1 cellular context compared by ENCODE assay signal in genomic region chr1:26177182-26177684, GRCh38.
A peak's percentile ranks its signal among the peaks of the same experiment; 100 is the strongest.
TF ChIP-seq lines count a peak whose summit lies in the region.

A gene with protein sequence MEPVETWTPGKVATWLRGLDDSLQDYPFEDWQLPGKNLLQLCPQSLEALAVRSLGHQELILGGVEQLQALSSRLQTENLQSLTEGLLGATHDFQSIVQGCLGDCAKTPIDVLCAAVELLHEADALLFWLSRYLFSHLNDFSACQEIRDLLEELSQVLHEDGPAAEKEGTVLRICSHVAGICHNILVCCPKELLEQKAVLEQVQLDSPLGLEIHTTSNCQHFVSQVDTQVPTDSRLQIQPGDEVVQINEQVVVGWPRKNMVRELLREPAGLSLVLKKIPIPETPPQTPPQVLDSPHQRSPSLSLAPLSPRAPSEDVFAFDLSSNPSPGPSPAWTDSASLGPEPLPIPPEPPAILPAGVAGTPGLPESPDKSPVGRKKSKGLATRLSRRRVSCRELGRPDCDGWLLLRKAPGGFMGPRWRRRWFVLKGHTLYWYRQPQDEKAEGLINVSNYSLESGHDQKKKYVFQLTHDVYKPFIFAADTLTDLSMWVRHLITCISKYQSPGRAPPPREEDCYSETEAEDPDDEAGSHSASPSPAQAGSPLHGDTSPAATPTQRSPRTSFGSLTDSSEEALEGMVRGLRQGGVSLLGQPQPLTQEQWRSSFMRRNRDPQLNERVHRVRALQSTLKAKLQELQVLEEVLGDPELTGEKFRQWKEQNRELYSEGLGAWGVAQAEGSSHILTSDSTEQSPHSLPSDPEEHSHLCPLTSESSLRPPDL (plus strand): TSS chr1:26177491. CDS start chr1:26177548, 57 bp downstream.

TF ChIP-seq in WTC11, 78 proteins besides CTCF, POLR2A, EP300 and RAD21 (continued from another document):
- TF ChIP-seq, protein P1, sequence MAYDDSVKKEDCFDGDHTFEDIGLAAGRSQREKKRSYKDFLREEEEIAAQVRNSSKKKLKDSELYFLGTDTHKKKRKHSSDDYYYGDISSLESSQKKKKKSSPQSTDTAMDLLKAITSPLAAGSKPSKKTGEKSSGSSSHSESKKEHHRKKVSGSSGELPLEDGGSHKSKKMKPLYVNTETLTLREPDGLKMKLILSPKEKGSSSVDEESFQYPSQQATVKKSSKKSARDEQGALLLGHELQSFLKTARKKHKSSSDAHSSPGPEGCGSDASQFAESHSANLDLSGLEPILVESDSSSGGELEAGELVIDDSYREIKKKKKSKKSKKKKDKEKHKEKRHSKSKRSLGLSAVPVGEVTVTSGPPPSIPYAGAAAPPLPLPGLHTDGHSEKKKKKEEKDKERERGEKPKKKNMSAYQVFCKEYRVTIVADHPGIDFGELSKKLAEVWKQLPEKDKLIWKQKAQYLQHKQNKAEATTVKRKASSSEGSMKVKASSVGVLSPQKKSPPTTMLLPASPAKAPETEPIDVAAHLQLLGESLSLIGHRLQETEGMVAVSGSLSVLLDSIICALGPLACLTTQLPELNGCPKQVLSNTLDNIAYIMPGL (CRISPR knock-in tag; IDR thresholded peaks at IDR 0.05): peak; percentile 39; the same call in 1 of the 2 replicates
- TF ChIP-seq, protein P2, sequence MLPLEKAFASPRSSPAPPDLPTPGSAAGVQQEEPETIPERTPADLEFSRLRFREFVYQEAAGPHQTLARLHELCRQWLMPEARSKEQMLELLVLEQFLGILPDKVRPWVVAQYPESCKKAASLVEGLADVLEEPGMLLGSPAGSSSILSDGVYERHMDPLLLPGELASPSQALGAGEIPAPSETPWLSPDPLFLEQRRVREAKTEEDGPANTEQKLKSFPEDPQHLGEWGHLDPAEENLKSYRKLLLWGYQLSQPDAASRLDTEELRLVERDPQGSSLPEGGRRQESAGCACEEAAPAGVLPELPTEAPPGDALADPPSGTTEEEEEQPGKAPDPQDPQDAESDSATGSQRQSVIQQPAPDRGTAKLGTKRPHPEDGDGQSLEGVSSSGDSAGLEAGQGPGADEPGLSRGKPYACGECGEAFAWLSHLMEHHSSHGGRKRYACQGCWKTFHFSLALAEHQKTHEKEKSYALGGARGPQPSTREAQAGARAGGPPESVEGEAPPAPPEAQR (CRISPR knock-in tag; IDR thresholded peaks at IDR 0.05): no peak
- TF ChIP-seq IRF2 (CRISPR knock-in tag; IDR thresholded peaks at IDR 0.05; ENCODE audit: borderline replicate concordance, low read depth) (no peak), GRHL2 (CRISPR knock-in tag; IDR thresholded peaks at IDR 0.05; ENCODE audit: insufficient replicate concordance, severe bottlenecking) (no peak), CBFB (CRISPR knock-in tag; IDR thresholded peaks at IDR 0.05; ENCODE audit: low read depth) (no peak), ESRRA (CRISPR knock-in tag; IDR thresholded peaks at IDR 0.05; ENCODE audit: borderline replicate concordance) (no peak), ARID4B (CRISPR knock-in tag; IDR thresholded peaks at IDR 0.05; ENCODE audit: borderline replicate concordance) (no peak; the same call in 1 of the 2 replicates), ETV6 (CRISPR knock-in tag; IDR thresholded peaks at IDR 0.05) (0 out of 2 replicates have a peak, but pooled peaks have one; percentile 16), KAT7 (CRISPR knock-in tag; IDR thresholded peaks at IDR 0.05; ENCODE audit: borderline replicate concordance) (no peak), ATF6 (CRISPR knock-in tag; IDR thresholded peaks at IDR 0.05) (no peak), FOXP1 (CRISPR knock-in tag; IDR thresholded peaks at IDR 0.05; ENCODE audit: borderline replicate concordance) (no peak), RORB (CRISPR knock-in tag; IDR thresholded peaks at IDR 0.05) (no peak), JAZF1 (CRISPR knock-in tag; IDR thresholded peaks at IDR 0.05) (no peak), EMX1 (CRISPR knock-in tag; IDR thresholded peaks at IDR 0.05) (no peak), TEAD4 (CRISPR knock-in tag; IDR thresholded peaks at IDR 0.05) (peak; percentile 70), ZNF317 (CRISPR knock-in tag; IDR thresholded peaks at IDR 0.05; ENCODE audit: borderline replicate concordance, low read depth) (no peak), GABPB1 (CRISPR knock-in tag; IDR thresholded peaks at IDR 0.05) (no peak), ZNF138 (CRISPR knock-in tag; conservative IDR thresholded peaks at IDR 0.05) (no peak), ZNF423 (CRISPR knock-in tag; IDR thresholded peaks at IDR 0.05) (peak; percentile 69; the same call in 1 of the 2 replicates), USF1 (CRISPR knock-in tag; IDR thresholded peaks at IDR 0.05) (no peak), TEAD1 (CRISPR knock-in tag; IDR thresholded peaks at IDR 0.05) (peak; percentile 92), CREB1 (CRISPR knock-in tag; IDR thresholded peaks at IDR 0.05) (no peak), CREM (CRISPR knock-in tag; IDR thresholded peaks at IDR 0.05) (no peak)
- TF ChIP-seq, protein P3, sequence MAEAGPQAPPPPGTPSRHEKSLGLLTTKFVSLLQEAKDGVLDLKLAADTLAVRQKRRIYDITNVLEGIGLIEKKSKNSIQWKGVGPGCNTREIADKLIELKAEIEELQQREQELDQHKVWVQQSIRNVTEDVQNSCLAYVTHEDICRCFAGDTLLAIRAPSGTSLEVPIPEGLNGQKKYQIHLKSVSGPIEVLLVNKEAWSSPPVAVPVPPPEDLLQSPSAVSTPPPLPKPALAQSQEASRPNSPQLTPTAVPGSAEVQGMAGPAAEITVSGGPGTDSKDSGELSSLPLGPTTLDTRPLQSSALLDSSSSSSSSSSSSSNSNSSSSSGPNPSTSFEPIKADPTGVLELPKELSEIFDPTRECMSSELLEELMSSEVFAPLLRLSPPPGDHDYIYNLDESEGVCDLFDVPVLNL (CRISPR knock-in tag; IDR thresholded peaks at IDR 0.05; ENCODE audit: borderline replicate concordance, low read depth): no peak
- TF ChIP-seq, protein P4, sequence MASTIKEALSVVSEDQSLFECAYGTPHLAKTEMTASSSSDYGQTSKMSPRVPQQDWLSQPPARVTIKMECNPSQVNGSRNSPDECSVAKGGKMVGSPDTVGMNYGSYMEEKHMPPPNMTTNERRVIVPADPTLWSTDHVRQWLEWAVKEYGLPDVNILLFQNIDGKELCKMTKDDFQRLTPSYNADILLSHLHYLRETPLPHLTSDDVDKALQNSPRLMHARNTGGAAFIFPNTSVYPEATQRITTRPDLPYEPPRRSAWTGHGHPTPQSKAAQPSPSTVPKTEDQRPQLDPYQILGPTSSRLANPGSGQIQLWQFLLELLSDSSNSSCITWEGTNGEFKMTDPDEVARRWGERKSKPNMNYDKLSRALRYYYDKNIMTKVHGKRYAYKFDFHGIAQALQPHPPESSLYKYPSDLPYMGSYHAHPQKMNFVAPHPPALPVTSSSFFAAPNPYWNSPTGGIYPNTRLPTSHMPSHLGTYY (CRISPR knock-in tag; IDR thresholded peaks at IDR 0.05): no peak
- TF ChIP-seq, protein P5, sequence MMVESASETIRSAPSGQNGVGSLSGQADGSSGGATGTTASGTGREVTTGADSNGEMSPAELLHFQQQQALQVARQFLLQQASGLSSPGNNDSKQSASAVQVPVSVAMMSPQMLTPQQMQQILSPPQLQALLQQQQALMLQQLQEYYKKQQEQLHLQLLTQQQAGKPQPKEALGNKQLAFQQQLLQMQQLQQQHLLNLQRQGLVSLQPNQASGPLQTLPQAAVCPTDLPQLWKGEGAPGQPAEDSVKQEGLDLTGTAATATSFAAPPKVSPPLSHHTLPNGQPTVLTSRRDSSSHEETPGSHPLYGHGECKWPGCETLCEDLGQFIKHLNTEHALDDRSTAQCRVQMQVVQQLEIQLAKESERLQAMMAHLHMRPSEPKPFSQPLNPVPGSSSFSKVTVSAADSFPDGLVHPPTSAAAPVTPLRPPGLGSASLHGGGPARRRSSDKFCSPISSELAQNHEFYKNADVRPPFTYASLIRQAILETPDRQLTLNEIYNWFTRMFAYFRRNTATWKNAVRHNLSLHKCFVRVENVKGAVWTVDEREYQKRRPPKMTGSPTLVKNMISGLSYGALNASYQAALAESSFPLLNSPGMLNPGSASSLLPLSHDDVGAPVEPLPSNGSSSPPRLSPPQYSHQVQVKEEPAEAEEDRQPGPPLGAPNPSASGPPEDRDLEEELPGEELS (CRISPR knock-in tag; IDR thresholded peaks at IDR 0.05): no peak
- TF ChIP-seq, protein P6, sequence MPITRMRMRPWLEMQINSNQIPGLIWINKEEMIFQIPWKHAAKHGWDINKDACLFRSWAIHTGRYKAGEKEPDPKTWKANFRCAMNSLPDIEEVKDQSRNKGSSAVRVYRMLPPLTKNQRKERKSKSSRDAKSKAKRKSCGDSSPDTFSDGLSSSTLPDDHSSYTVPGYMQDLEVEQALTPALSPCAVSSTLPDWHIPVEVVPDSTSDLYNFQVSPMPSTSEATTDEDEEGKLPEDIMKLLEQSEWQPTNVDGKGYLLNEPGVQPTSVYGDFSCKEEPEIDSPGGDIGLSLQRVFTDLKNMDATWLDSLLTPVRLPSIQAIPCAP (CRISPR knock-in tag; IDR thresholded peaks at IDR 0.05): no peak
